Comparison of ENCODE assay signal across 1 cellular context in genomic region chr16:15888072-15888976, GRCh38.
TF ChIP-seq lines count a peak whose summit lies in the region.

A gene with protein sequence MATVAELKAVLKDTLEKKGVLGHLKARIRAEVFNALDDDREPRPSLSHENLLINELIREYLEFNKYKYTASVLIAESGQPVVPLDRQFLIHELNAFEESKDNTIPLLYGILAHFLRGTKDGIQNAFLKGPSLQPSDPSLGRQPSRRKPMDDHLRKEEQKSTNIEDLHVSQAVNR (minus strand): TSS chr16:15888603. CDS start chr16:15888585, 18 bp downstream.

TF ChIP-seq in HepG2, 621 proteins besides CTCF, POLR2A, EP300 and RAD21 (continued from another document and continues in another):
- peak; percentile 62; the same call in 1 of the 2 replicates for TF ChIP-seq ZHX2 (IDR thresholded peaks at IDR 0.05; ENCODE audit: low read depth)
- TF ChIP-seq ZHX2 (CRISPR knock-in tag; IDR thresholded peaks at IDR 0.05; ENCODE audit: borderline replicate concordance) = no peak
- TF ChIP-seq ZNF766 (CRISPR knock-in tag; IDR thresholded peaks at IDR 0.05; ENCODE audit: borderline replicate concordance) = peak; percentile 71; the same call in 1 of the 2 replicates
- TF ChIP-seq CREB3 (CRISPR knock-in tag; IDR thresholded peaks at IDR 0.05) = peak; percentile 96
- no peak; the same call in 1 of the 2 replicates for TF ChIP-seq ZNF784 (CRISPR knock-in tag; IDR thresholded peaks at IDR 0.05; ENCODE audit: borderline replicate concordance)
- peak; percentile 90 for TF ChIP-seq SRSF1 (optimal IDR thresholded peaks at IDR 0.05; ENCODE audit: low read depth, low read length)
- 0 out of 2 replicates have a peak, but pooled peaks have one; percentile 39 for TF ChIP-seq ZNF24 (IDR thresholded peaks at IDR 0.05)
- TF ChIP-seq CBX2 (IDR thresholded peaks at IDR 0.05; ENCODE audit: low read depth, low read length) = no peak
- TF ChIP-seq CBX2 (CRISPR knock-in tag; IDR thresholded peaks at IDR 0.05; ENCODE audit: low read depth) = no peak
- TF ChIP-seq ZNF274 (CRISPR knock-in tag; IDR thresholded peaks at IDR 0.05) = peak; percentile 85; the same call in 1 of the 2 replicates
- no peak for TF ChIP-seq MBNL3 (CRISPR knock-in tag; conservative IDR thresholded peaks at IDR 0.05)
- TF ChIP-seq RFXANK (CRISPR knock-in tag; IDR thresholded peaks at IDR 0.05) = no peak; the same call in 1 of the 2 replicates
- TF ChIP-seq ZBTB26 (CRISPR knock-in tag; IDR thresholded peaks at IDR 0.05; ENCODE audit: borderline replicate concordance) = peak; percentile 70
- peak; percentile 90; the same call in 1 of the 3 replicates for TF ChIP-seq MXI1 (IDR thresholded peaks at IDR 0.05; ENCODE audit: borderline replicate concordance, low read depth, low read length)
- TF ChIP-seq FOXC1 (CRISPR knock-in tag; IDR thresholded peaks at IDR 0.05; ENCODE audit: borderline replicate concordance) = no peak; the same call in 1 of the 2 replicates
- peak; percentile 62; the same call in 1 of the 2 replicates for TF ChIP-seq ZNF574 (CRISPR knock-in tag; IDR thresholded peaks at IDR 0.05)
- no peak for TF ChIP-seq REXO4 (CRISPR knock-in tag; IDR thresholded peaks at IDR 0.05; ENCODE audit: borderline replicate concordance)
- TF ChIP-seq ZFY (CRISPR knock-in tag; IDR thresholded peaks at IDR 0.05) = peak; percentile 99
- TF ChIP-seq NR1H2 (CRISPR knock-in tag; IDR thresholded peaks at IDR 0.05; ENCODE audit: borderline replicate concordance, low read depth) = no peak; the same call in 1 of the 2 replicates
- no peak for TF ChIP-seq ZNF777 (CRISPR knock-in tag; IDR thresholded peaks at IDR 0.05)
- no peak for TF ChIP-seq HNF4G (IDR thresholded peaks at IDR 0.05; ENCODE audit: borderline replicate concordance, low read depth, low read length)
- no peak for TF ChIP-seq HNF4G (CRISPR knock-in tag; IDR thresholded peaks at IDR 0.05; ENCODE audit: borderline replicate concordance, low read depth)
- TF ChIP-seq, protein P1, sequence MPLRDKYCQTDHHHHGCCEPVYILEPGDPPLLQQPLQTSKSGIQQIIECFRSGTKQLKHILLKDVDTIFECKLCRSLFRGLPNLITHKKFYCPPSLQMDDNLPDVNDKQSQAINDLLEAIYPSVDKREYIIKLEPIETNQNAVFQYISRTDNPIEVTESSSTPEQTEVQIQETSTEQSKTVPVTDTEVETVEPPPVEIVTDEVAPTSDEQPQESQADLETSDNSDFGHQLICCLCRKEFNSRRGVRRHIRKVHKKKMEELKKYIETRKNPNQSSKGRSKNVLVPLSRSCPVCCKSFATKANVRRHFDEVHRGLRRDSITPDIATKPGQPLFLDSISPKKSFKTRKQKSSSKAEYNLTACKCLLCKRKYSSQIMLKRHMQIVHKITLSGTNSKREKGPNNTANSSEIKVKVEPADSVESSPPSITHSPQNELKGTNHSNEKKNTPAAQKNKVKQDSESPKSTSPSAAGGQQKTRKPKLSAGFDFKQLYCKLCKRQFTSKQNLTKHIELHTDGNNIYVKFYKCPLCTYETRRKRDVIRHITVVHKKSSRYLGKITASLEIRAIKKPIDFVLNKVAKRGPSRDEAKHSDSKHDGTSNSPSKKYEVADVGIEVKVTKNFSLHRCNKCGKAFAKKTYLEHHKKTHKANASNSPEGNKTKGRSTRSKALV (CRISPR knock-in tag; IDR thresholded peaks at IDR 0.05) = peak; percentile 21; the same call in 1 of the 2 replicates
- TF ChIP-seq EHMT2 (IDR thresholded peaks at IDR 0.05; ENCODE audit: borderline replicate concordance, low read depth, low read length) = no peak
- TF ChIP-seq ATRX (CRISPR knock-in tag; IDR thresholded peaks at IDR 0.05; ENCODE audit: borderline replicate concordance) = no peak; the same call in 1 of the 2 replicates
- 0 out of 2 replicates have a peak, but pooled peaks have one; percentile 58 for TF ChIP-seq ZSCAN31 (CRISPR knock-in tag; IDR thresholded peaks at IDR 0.05; ENCODE audit: low read depth)
- peak; percentile 69; the same call in 1 of the 2 replicates for TF ChIP-seq MYNN (CRISPR knock-in tag; IDR thresholded peaks at IDR 0.05; ENCODE audit: low read depth)
- TF ChIP-seq HNRNPK (IDR thresholded peaks at IDR 0.05; ENCODE audit: low read depth, low read length, poor library complexity, severe bottlenecking) = no peak
- peak; percentile 94 for TF ChIP-seq KAT8 (CRISPR knock-in tag; IDR thresholded peaks at IDR 0.05)
- TF ChIP-seq, protein P2, sequence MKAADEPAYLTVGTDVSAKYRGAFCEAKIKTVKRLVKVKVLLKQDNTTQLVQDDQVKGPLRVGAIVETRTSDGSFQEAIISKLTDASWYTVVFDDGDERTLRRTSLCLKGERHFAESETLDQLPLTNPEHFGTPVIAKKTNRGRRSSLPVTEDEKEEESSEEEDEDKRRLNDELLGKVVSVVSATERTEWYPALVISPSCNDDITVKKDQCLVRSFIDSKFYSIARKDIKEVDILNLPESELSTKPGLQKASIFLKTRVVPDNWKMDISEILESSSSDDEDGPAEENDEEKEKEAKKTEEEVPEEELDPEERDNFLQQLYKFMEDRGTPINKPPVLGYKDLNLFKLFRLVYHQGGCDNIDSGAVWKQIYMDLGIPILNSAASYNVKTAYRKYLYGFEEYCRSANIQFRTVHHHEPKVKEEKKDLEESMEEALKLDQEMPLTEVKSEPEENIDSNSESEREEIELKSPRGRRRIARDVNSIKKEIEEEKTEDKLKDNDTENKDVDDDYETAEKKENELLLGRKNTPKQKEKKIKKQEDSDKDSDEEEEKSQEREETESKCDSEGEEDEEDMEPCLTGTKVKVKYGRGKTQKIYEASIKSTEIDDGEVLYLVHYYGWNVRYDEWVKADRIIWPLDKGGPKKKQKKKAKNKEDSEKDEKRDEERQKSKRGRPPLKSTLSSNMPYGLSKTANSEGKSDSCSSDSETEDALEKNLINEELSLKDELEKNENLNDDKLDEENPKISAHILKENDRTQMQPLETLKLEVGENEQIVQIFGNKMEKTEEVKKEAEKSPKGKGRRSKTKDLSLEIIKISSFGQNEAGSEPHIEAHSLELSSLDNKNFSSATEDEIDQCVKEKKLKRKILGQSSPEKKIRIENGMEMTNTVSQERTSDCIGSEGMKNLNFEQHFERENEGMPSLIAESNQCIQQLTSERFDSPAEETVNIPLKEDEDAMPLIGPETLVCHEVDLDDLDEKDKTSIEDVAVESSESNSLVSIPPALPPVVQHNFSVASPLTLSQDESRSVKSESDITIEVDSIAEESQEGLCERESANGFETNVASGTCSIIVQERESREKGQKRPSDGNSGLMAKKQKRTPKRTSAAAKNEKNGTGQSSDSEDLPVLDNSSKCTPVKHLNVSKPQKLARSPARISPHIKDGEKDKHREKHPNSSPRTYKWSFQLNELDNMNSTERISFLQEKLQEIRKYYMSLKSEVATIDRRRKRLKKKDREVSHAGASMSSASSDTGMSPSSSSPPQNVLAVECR (CRISPR knock-in tag; IDR thresholded peaks at IDR 0.05; ENCODE audit: borderline replicate concordance) = peak; percentile 92
- no peak; the same call in 1 of the 2 replicates for TF ChIP-seq ZNF17 (CRISPR knock-in tag; IDR thresholded peaks at IDR 0.05)
- TF ChIP-seq MIER3 (CRISPR knock-in tag; IDR thresholded peaks at IDR 0.05; ENCODE audit: borderline replicate concordance) = 0 out of 2 replicates have a peak, but pooled peaks have one; percentile 28
- TF ChIP-seq NFIB (CRISPR knock-in tag; IDR thresholded peaks at IDR 0.05; ENCODE audit: borderline replicate concordance) = 0 out of 2 replicates have a peak, but pooled peaks have one; percentile 65
- TF ChIP-seq RCOR2 (CRISPR knock-in tag; IDR thresholded peaks at IDR 0.05) = no peak
- TF ChIP-seq TEAD2 (CRISPR knock-in tag; IDR thresholded peaks at IDR 0.05) = 0 out of 2 replicates have a peak, but pooled peaks have one; percentile 36
- no peak for TF ChIP-seq ZSCAN30 (CRISPR knock-in tag; IDR thresholded peaks at IDR 0.05)
- TF ChIP-seq SIN3A (IDR thresholded peaks at IDR 0.05; ENCODE audit: borderline replicate concordance, low read depth, low read length) = peak; percentile 85; the same call in 1 of the 2 replicates
- TF ChIP-seq RAD51 (IDR thresholded peaks at IDR 0.05; ENCODE audit: borderline replicate concordance) = no peak
- TF ChIP-seq PHF5A (CRISPR knock-in tag; IDR thresholded peaks at IDR 0.05; ENCODE audit: low read depth, unreplicated experiment) = no peak
- TF ChIP-seq MAFF (IDR thresholded peaks at IDR 0.05; ENCODE audit: low read depth, low read length) = no peak
- TF ChIP-seq HIVEP1 (CRISPR knock-in tag; IDR thresholded peaks at IDR 0.05) = no peak; the same call in none of the 2 replicates
- TF ChIP-seq MLLT10 (CRISPR knock-in tag; IDR thresholded peaks at IDR 0.05) = peak; percentile 79; the same call in 1 of the 2 replicates
- TF ChIP-seq SETDB1 (CRISPR knock-in tag; IDR thresholded peaks at IDR 0.05; ENCODE audit: borderline replicate concordance) = no peak
- peak; percentile 78; the same call in 1 of the 2 replicates for TF ChIP-seq ZSCAN25 (CRISPR knock-in tag; IDR thresholded peaks at IDR 0.05)
- 0 out of 2 replicates have a peak, but pooled peaks have one; percentile 32 for TF ChIP-seq BRCA1 (CRISPR knock-in tag; IDR thresholded peaks at IDR 0.05)
- TF ChIP-seq PLRG1 (conservative IDR thresholded peaks at IDR 0.05) = no peak
- no peak for TF ChIP-seq HOXA9 (CRISPR knock-in tag; IDR thresholded peaks at IDR 0.05; ENCODE audit: borderline replicate concordance)
